Comparison of ENCODE assay signal across 24 cellular contexts in the genomic region with DNA sequence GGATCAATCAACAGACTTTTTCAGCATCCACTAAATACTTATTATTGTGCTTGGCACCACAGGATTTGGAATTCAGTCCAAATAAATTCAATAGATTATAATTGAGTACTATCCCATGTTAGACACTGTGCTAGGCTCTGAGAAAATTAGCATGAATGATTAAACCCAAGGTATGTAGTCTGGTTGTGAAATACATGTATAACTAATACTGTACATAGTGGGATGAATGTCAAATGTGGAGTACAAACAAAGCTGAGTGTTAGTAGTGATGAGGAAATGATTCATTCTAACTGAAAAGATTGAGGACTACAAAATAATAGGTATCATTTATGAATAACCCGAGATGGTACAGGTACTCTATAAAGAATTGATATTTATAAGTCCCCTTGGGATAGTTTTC.
A peak's percentile ranks its signal among the peaks of the same experiment; 100 is the strongest.
DNase-seq lines count a peak whose midpoint lies in the region; TF ChIP-seq lines count a peak whose summit lies in the region.
"Had no signal": no experiment of that assay in that cellular context is flagged by ENCODE, and none has a peak within 500 bp of the region (broad histone marks: within the 10 kb centered on the region; RNA-seq: fewer than 3 reads in every experiment).

No MANE protein-coding gene starts in this region.

- no peak overlapping the region for H3K4me3 ChIP-seq in GM23248
- H3K4me3 ChIP-seq: dorsolateral prefrontal cortex, gastroesophageal sphincter, Peyer's patch, spleen, uterus had no signal

- no peaks in the 10 kb centered on the region for H3K79me2 ChIP-seq in GM23248 (ENCODE audit: insufficient read depth)

- H3K27me3 ChIP-seq in GM23248 (replicated peaks; ENCODE audit: insufficient read depth) = no peaks in the 10 kb centered on the region
- H3K27me3 ChIP-seq: dorsolateral prefrontal cortex, gastroesophageal sphincter, Peyer's patch, spleen, uterus had no signal

- no peaks in the 10 kb centered on the region for H3K9me2 ChIP-seq in GM23248 (ENCODE audit: insufficient read depth)

- H3K4me2 ChIP-seq in GM23248 (ENCODE audit: unreplicated experiment) = no peak overlapping the region

- no peak overlapping the region for H3K9ac ChIP-seq in GM23248

- H2AFZ ChIP-seq in GM23248 = no peak overlapping the region

- no peak for TF ChIP-seq CTCF in RWPE1 (conservative IDR thresholded peaks at IDR 0.05; ENCODE audit: low read depth)

- H3K4me1 ChIP-seq in GM23248 (ENCODE audit: insufficient read depth) = peaks cover 15% of the 10 kb centered on the region
- H3K4me1 ChIP-seq: gastroesophageal sphincter, Peyer's patch, spleen, uterus had no signal

- no peaks in the 10 kb centered on the region for H4K20me1 ChIP-seq in GM23248 (ENCODE audit: insufficient read depth)

- DNase-seq in GM23248 (peak; percentile 43), RWPE1 (ENCODE audit: low spot score) (peak; percentile 62), epithelial cell of prostate (ENCODE audit: low read depth, low spot score) (peak; percentile 59), renal cortical epithelial cell (ENCODE audit: low read depth) (peak; percentile 79), GM19240 (ENCODE audit: insufficient read length, low spot score) (no peak)
- no peak for DNase-seq in activated CD4-positive, CD25-positive, alpha-beta regulatory T cell treated with anti-CD3 and anti-CD28 coated beads, Interleukin-2, amount 50 U/mL, for 72 hours
- DNase-seq in effector CD4-positive, alpha-beta T cell = no peak
- DNase-seq: activated CD4-positive, alpha-beta T cell treated with anti-CD3 and anti-CD28 coated beads for 48 hours; activated T-cell treated with anti-CD3 and anti-CD28 coated beads, Interleukin-2, amount 50 U/mL, for 24 hours; dorsolateral prefrontal cortex; hypothalamus; MM.1S; natural killer cell; NCI-H1436 treated with DMSO at 0.1 percent for 48 hours; NCI-H2107; NCI-H510A treated with DMSO at 0.1 percent for 48 hours; Peyer's patch; retina; spleen; stimulated activated CD4-positive, alpha-beta T cell treated with anti-CD3 and anti-CD28 coated beads, Interleukin-4, amount 100 ng/mL, for 1 hour; stimulated activated naive B cell treated with anti-CD40 and anti-IgM and Interleukin-4, amounts not matched to agents 10 μg/mL and 1 μg/mL and 100 μg/mL, for 72 hours; uterus had no signal

- POLR2A ChIA-PET in RWPE1 (lab: Yijun Ruan, JAX; ENCODE audit: low non-redundant PET) = no interaction called here

- H3K27ac ChIP-seq in GM23248 (no peak overlapping the region), RWPE1 (no peak overlapping the region), epithelial cell of prostate (peak overlapping the region; percentile 44)
- H3K27ac ChIP-seq: C4-2B, dorsolateral prefrontal cortex, gastroesophageal sphincter, Peyer's patch, spleen, uterus had no signal

- CTCF ChIA-PET in RWPE1 (lab: Yijun Ruan, JAX) = no interaction called here

- WGBS in GM23248 (ENCODE audit: low coverage in 1 of 2, low lambda C conversion rate in 2 of 2, missing lambda C conversion rate in 2 of 2), 2 experiments = 29 to 36% methylated on average over 1 of the region's 1 CpG

- no peaks in the 10 kb centered on the region for H3K36me3 ChIP-seq in GM23248 (ENCODE audit: low read depth)
- H3K36me3 ChIP-seq: gastroesophageal sphincter, Peyer's patch, spleen, uterus had no signal

- H3F3A ChIP-seq in GM23248 (ENCODE audit: insufficient read depth) = peaks cover 14% of the 10 kb centered on the region

- in situ Hi-C loops in GM23248 (cut with MboI) = no loop called here

- H3K9me3 ChIP-seq in GM23248 (ENCODE audit: low read depth) = no peaks in the 10 kb centered on the region
- H3K9me3 ChIP-seq: gastroesophageal sphincter, Peyer's patch, spleen, uterus had no signal

Comparison
In these comparisons a context has a peak if more than half of its experiments do, and no peak if none do; other contexts are left out.
1. DNase-seq: peak in GM23248 (single experiment), RWPE1 (single experiment), epithelial cell of prostate (single experiment) and renal cortical epithelial cell (single experiment); none in GM19240 (single experiment), activated CD4-positive, CD25-positive, alpha-beta regulatory T cell treated with anti-CD3 and anti-CD28 coated beads, Interleukin-2, amount 50 U/mL, for 72 hours (single experiment) and effector CD4-positive, alpha-beta T cell (single experiment).